In genomic region chr2:48277153-48277552, GRCh38 we compare ENCODE assay signal across 18 cellular contexts. TPM values are rescaled to one million over a fixed set of nuclear protein-coding genes. Genes with fewer than 3 reads are reported as not detected.
DNase-seq lines count a peak whose midpoint lies in the region; ATAC-seq, FAIRE-seq and TF ChIP-seq lines count a peak whose summit lies in the region.
"Had no signal": no experiment of that assay in that cellular context is flagged by ENCODE, and none has a peak within 500 bp of the region (broad histone marks: within the 10 kb centered on the region; RNA-seq: fewer than 3 reads in every experiment).

No MANE protein-coding gene starts in this region.

- BruUV-seq in GM12878 (replicated peaks; lab: Mats Ljungman, UMichigan): no TSS peak

- H3K9ac ChIP-seq in MM.1S (ENCODE audit: low read length) (no peak overlapping the region), GM12878 (ENCODE audit: control insufficient read depth, insufficient read depth, low read length) (no peak overlapping the region)
- H3K9ac ChIP-seq: BLaER1, GM23248 had no signal

- no peak for TF ChIP-seq EP300 in GM12878 (IDR thresholded peaks at IDR 0.05; ENCODE audit: borderline replicate concordance in 1 of 2, control insufficient read depth in 1 of 2, low read depth in 2 of 2, low read length in 2 of 2)

- 94% methylated on average over 1 of the region's 1 CpG for WGBS in GM12878 (ENCODE audit: insufficient coverage, insufficient replicate concordance, low lambda C conversion rate, missing lambda C conversion rate)

- POLR2A ChIA-PET in GM12878 (lab: Charles Lee): no interaction called here

- no peak for ATAC-seq in activated T-cell treated with anti-CD3 and anti-CD28 coated beads, Interleukin-2, amount 50 U/mL, for 72 hours (replicated peaks in 1 of 2)
- ATAC-seq in GM12878: no peak
- ATAC-seq in HG02642 (IDR thresholded peaks at IDR 0.05; ENCODE audit: poor library complexity, unreplicated experiment): no peak

- H3K4me1 ChIP-seq in MM.1S (ENCODE audit: low read length) (peaks cover 8% of the 10 kb centered on the region), GM12878 (ENCODE audit: control insufficient read depth, insufficient read depth, low read length) (peaks cover 5% of the 10 kb centered on the region; the same call in 1 of the 2 replicates), osteoblast (ENCODE audit: insufficient read depth, low read length) (no peaks in the 10 kb centered on the region)
- H3K4me1 ChIP-seq: BLaER1 had no signal

- H3K27ac ChIP-seq in MM.1S (ENCODE audit: low read length) (no peak overlapping the region), GM12878 (ENCODE audit: control insufficient read depth, insufficient read depth) (no peak overlapping the region), osteoblast (ENCODE audit: low read depth, low read length) (no peak overlapping the region)
- H3K27ac ChIP-seq: 22Rv1, BLaER1, GM23248 had no signal

- no peaks in the 10 kb centered on the region for H3K9me2 ChIP-seq in MM.1S (replicated peaks; ENCODE audit: insufficient read depth, low read length)

- no peaks in the 10 kb centered on the region for H3F3A ChIP-seq in MM.1S (ENCODE audit: insufficient read depth, low read length)

- CTCF ChIA-PET in GM12878 (lab: Yijun Ruan, JAX): interaction anchor here (1.2 kb wide), 2 partner anchors 20 to 34 kb away, joined by 3 read pairs; no protein-coding TSS in a partner anchor

- H3K79me2 ChIP-seq in MM.1S (ENCODE audit: low read length) (no peaks in the 10 kb centered on the region), GM12878 (ENCODE audit: control insufficient read depth, insufficient read depth, low read length) (no peaks in the 10 kb centered on the region), osteoblast (ENCODE audit: insufficient read depth, low read length) (no peaks in the 10 kb centered on the region)

- FAIRE-seq in GM12878 (lab: Jason Lieb, UNC) (no peak), islet of Langerhans (lab: Jason Lieb, UNC) (peak; percentile 58)

- H3K4me2 ChIP-seq in MM.1S (ENCODE audit: low read depth, low read length) (peak overlapping the region; percentile 29; the same call in 1 of the 2 replicates), GM12878 (ENCODE audit: control insufficient read depth, insufficient read depth) (no peak overlapping the region), osteoblast (ENCODE audit: insufficient read depth, low read length) (no peak overlapping the region)
- H3K4me2 ChIP-seq: BLaER1 had no signal

- H3K27me3 ChIP-seq in MM.1S (replicated peaks; ENCODE audit: insufficient read depth, low read length) (no peaks in the 10 kb centered on the region), GM12878 (replicated peaks in 1 of 2; ENCODE audit: control insufficient read depth in 2 of 2, insufficient read depth in 2 of 2, low read length in 1 of 2) (no peaks in the 10 kb centered on the region), osteoblast (ENCODE audit: insufficient read depth, low read length) (no peaks in the 10 kb centered on the region)
- H3K27me3 ChIP-seq: BLaER1 had no signal

- H3K4me3 Mint-ChIP-seq in activated T-cell treated with anti-CD3 and anti-CD28 coated beads, Interleukin-2, amount 50 U/mL, for 72 hours: no peak overlapping the region
- H3K4me3 Mint-ChIP-seq: CD8-positive, alpha-beta memory T cell had no signal

- intact Hi-C loops in GM12878 (cut with micrococcal nuclease; ENCODE audit: unreplicated experiment): no loop called here

- H3K36me3 ChIP-seq in MM.1S (replicated peaks; ENCODE audit: insufficient read depth, low read length) (no peaks in the 10 kb centered on the region), GM12878 (ENCODE audit: control insufficient read depth in 2 of 2, insufficient read depth in 2 of 2, low read length in 1 of 2) (no peaks in the 10 kb centered on the region), osteoblast (ENCODE audit: insufficient read depth, low read length) (no peaks in the 10 kb centered on the region)
- H3K36me3 ChIP-seq: BLaER1 had no signal

- in situ Hi-C loops in GM12878 (cut with MboI): no loop called here

- peaks cover 4 to 10% of the 10 kb centered on the region in 2 donors for H3K36me3 Mint-ChIP-seq in activated T-cell treated with anti-CD3 and anti-CD28 coated beads, Interleukin-2, amount 50 U/mL, for 72 hours (ENCODE audit: insufficient read depth in 2 of 2)

- RAD21 ChIA-PET in GM12878 (lab: Charles Lee; ENCODE audit: unreplicated experiment): no interaction called here

- no peak for TF ChIP-seq CTCF in MM.1S (IDR thresholded peaks at IDR 0.05; ENCODE audit: low read length)
- no peak for TF ChIP-seq CTCF in GM12878 (IDR thresholded peaks at IDR 0.05 in 2 of 3, conservative IDR thresholded peaks at IDR 0.05 in 1 of 3; ENCODE audit: control insufficient read depth in 2 of 3, extremely low read depth in 1 of 3, insufficient read depth in 1 of 3, low read depth in 3 of 3, low read length in 3 of 3)
- no peak for TF ChIP-seq CTCF in osteoblast (IDR thresholded peaks at IDR 0.05; ENCODE audit: extremely low read depth, low read depth, low read length)

- H2AFZ ChIP-seq in MM.1S (ENCODE audit: low read length): no peak overlapping the region
- H2AFZ ChIP-seq in GM12878 (ENCODE audit: control insufficient read depth, low read depth, low read length): 0 out of 2 replicates have a peak overlapping the region, but pooled peaks have one; percentile 6
- no peak overlapping the region for H2AFZ ChIP-seq in osteoblast (ENCODE audit: low read length)
- H2AFZ ChIP-seq: GM23248 had no signal

- H3K27me3 Mint-ChIP-seq in activated T-cell treated with anti-CD3 and anti-CD28 coated beads, Interleukin-2, amount 50 U/mL, for 72 hours (ENCODE audit: low read depth): no peaks in the 10 kb centered on the region

- no peaks in the 10 kb centered on the region for H4K20me1 ChIP-seq in MM.1S (ENCODE audit: insufficient read depth, low read length)
- no peaks in the 10 kb centered on the region for H4K20me1 ChIP-seq in GM12878 (ENCODE audit: control insufficient read depth, insufficient read depth)
- H4K20me1 ChIP-seq in osteoblast (ENCODE audit: insufficient read depth, low read length): no peaks in the 10 kb centered on the region
- H4K20me1 ChIP-seq: BLaER1 had no signal

- peaks cover 3 to 8% of the 10 kb centered on the region in 2 donors for H3K9me3 Mint-ChIP-seq in activated T-cell treated with anti-CD3 and anti-CD28 coated beads, Interleukin-2, amount 50 U/mL, for 72 hours

- no peaks in the 10 kb centered on the region for H3K9me3 ChIP-seq in MM.1S (replicated peaks; ENCODE audit: insufficient read depth, low read length)
- H3K9me3 ChIP-seq in GM12878 (replicated peaks; ENCODE audit: control insufficient read depth, insufficient read depth, low read length): no peaks in the 10 kb centered on the region; the same call in 1 of the 3 replicates
- H3K9me3 ChIP-seq in osteoblast (ENCODE audit: low read depth, low read length): no peaks in the 10 kb centered on the region

- no peak for DNase-seq in activated T-cell treated with anti-CD3 and anti-CD28 coated beads, Interleukin-2, amount 50 U/mL, for 72 hours
- DNase-seq in activated T-cell treated with anti-CD3 and anti-CD28 coated beads, Interleukin-2, amount 50 U/mL, for 48 hours: no peak
- DNase-seq in MM.1S (no peak), GM12878 (ENCODE audit: low read depth, low spot score) (no peak), osteoblast (ENCODE audit: insufficient read length, low spot score, missing footprints) (no peak), NCI-H2081 (lab: John Stamatoyannopoulos, UW) (no peak)
- DNase-seq: AML-193; Caco-2; CD8-positive, alpha-beta memory T cell; DND-41; GF-D8; GM23248; H7; IMR-90 had no signal

- TF ChIP-seq RAD21 in GM12878 (IDR thresholded peaks at IDR 0.05; ENCODE audit: insufficient read depth, low read depth, low read length): no peak

- SMC1A ChIA-PET in GM12878 (lab: Charles Lee; ENCODE audit: uncharacterized antibody, unreplicated experiment): interaction anchor here (0.7 to 1.4 kb wide), 3 partner anchors 11 to 160 kb away, joined by 3 to 4 read pairs (median 4); no protein-coding TSS in a partner anchor

- no peak for TF ChIP-seq POLR2A in GM12878 (IDR thresholded peaks at IDR 0.05; ENCODE audit: low read depth, low read length)

- H3K4me1 Mint-ChIP-seq in activated T-cell treated with anti-CD3 and anti-CD28 coated beads, Interleukin-2, amount 50 U/mL, for 72 hours (ENCODE audit: low read depth): peaks cover 18% of the 10 kb centered on the region

- H3K27ac Mint-ChIP-seq in activated T-cell treated with anti-CD3 and anti-CD28 coated beads, Interleukin-2, amount 50 U/mL, for 72 hours: peak overlapping the region; percentile 54
- H3K27ac Mint-ChIP-seq: CD8-positive, alpha-beta memory T cell had no signal

- H3K4me3 ChIP-seq in MM.1S (ENCODE audit: low read length) (no peak overlapping the region), GM12878 (no peak overlapping the region), osteoblast (ENCODE audit: insufficient read depth, low read length) (no peak overlapping the region)
- H3K4me3 ChIP-seq: BLaER1, GM23248 had no signal

TF ChIP-seq in GM12878, 131 proteins besides CTCF, POLR2A, EP300 and RAD21:
- TF ChIP-seq FOXK2 (IDR thresholded peaks at IDR 0.05) (no peak), CBX5 (IDR thresholded peaks at IDR 0.05; ENCODE audit: low read depth) (0 out of 2 replicates have a peak, but pooled peaks have one; percentile 37)

RNA-seq across cellular contexts. Expression of gene FOXN2, which starts 37.3 kb away (rescaled TPM):
- 10 to 100 TPM; 33.7 to 36.4 TPM for total RNA-seq in activated T-cell treated with anti-CD3 and anti-CD28 coated beads, Interleukin-2, amount 50 U/mL, for 72 hours
- 46.2 and 53.4 TPM in 2 replicates for total RNA-seq in GM12878 (2013; cell fraction: nucleolus; rRNA removed)
- total RNA-seq in GM12878 (2014; rRNA removed) (32.5 and 36.6 TPM in 2 replicates), GM12878 (2014; rRNA removed; fragmentation: Illumina TruSeq; extraction: Trizol) (34.4 and 34.7 TPM in 2 replicates), GM12878 (2021) (26.6 and 29.9 TPM in 2 replicates), osteoblast (30.6 and 34.4 TPM in 2 replicates)
- 4.8 TPM for polyA plus RNA-seq in GM12878 (2011; ENCODE audit: low read depth)
- polyA plus RNA-seq in GM12878 (2011; rRNA removed) (28.7 and 36.0 TPM in 2 replicates), GM12878 (2014; fragmentation: Illumina TruSeq; extraction: Trizol) (26.5 and 27.0 TPM in 2 replicates), GM12878 (2014; fragmentation: Nextera tagmentation; extraction: Ambion mirVana) (10 to 100 TPM in 1 of 2 experiments, 1 to 10 TPM in 1; 10.0 to 27.4 TPM), GM12878 (2014; rRNA removed) (10.8 and 12.7 TPM in 2 replicates), GM12878 (2016; fragmentation: Nextera tagmentation; extraction: Ambion mirVana) (10 to 100 TPM; 29.7 to 30.4 TPM)
- 13.0 and 15.2 TPM in 2 replicates for polyA plus RNA-seq in GM12878 (2011; cell fraction: cytosol; rRNA removed)
- polyA plus RNA-seq in GM12878 (2011; cell fraction: nucleus; rRNA removed): 13.7 and 14.3 TPM in 2 replicates
- polyA plus RNA-seq in GM12878 (2012): 6.2 and 9.2 TPM in 2 replicates
- 37.4 and 53.0 TPM in 2 replicates for polyA minus RNA-seq in GM12878 (2011; rRNA and poly(A)+ RNA removed)
- polyA minus RNA-seq in GM12878 (2011; cell fraction: cytosol; rRNA and poly(A)+ RNA removed): 15.3 and 19.9 TPM in 2 replicates
- polyA minus RNA-seq in GM12878 (2011; cell fraction: nucleus; rRNA and poly(A)+ RNA removed): 19.0 and 30.0 TPM in 2 replicates
